Comparison of ENCODE assay signal across 1 cellular context in genomic region chr15:62378772-62379171, GRCh38.
TF ChIP-seq lines count a peak whose summit lies in the region.

No MANE protein-coding gene starts in this region.

TF ChIP-seq in SK-N-SH, 30 proteins besides CTCF, POLR2A, EP300 and RAD21 (continued from another document):
- TF ChIP-seq POLR2AphosphoS5 (IDR thresholded peaks at IDR 0.05; ENCODE audit: low read depth, low read length) (no peak), ELF1 (IDR thresholded peaks at IDR 0.05) (no peak)
- TF ChIP-seq, protein P1, sequence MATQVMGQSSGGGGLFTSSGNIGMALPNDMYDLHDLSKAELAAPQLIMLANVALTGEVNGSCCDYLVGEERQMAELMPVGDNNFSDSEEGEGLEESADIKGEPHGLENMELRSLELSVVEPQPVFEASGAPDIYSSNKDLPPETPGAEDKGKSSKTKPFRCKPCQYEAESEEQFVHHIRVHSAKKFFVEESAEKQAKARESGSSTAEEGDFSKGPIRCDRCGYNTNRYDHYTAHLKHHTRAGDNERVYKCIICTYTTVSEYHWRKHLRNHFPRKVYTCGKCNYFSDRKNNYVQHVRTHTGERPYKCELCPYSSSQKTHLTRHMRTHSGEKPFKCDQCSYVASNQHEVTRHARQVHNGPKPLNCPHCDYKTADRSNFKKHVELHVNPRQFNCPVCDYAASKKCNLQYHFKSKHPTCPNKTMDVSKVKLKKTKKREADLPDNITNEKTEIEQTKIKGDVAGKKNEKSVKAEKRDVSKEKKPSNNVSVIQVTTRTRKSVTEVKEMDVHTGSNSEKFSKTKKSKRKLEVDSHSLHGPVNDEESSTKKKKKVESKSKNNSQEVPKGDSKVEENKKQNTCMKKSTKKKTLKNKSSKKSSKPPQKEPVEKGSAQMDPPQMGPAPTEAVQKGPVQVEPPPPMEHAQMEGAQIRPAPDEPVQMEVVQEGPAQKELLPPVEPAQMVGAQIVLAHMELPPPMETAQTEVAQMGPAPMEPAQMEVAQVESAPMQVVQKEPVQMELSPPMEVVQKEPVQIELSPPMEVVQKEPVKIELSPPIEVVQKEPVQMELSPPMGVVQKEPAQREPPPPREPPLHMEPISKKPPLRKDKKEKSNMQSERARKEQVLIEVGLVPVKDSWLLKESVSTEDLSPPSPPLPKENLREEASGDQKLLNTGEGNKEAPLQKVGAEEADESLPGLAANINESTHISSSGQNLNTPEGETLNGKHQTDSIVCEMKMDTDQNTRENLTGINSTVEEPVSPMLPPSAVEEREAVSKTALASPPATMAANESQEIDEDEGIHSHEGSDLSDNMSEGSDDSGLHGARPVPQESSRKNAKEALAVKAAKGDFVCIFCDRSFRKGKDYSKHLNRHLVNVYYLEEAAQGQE (IDR thresholded peaks at IDR 0.05; ENCODE audit: low read depth, low read length): no peak
